Comparison of ENCODE assay signal across 29 cellular contexts in genomic region chr4:142728209-142728608, GRCh38.
"Had no signal": no experiment of that assay in that cellular context is flagged by ENCODE, and none has a peak within 500 bp of the region (broad histone marks: within the 10 kb centered on the region; RNA-seq: fewer than 3 reads in every experiment).

No MANE protein-coding gene starts in this region.

- DNase-seq: activated CD4-positive, alpha-beta T cell treated with anti-CD3 and anti-CD28 coated beads, Interleukin-2, amount 10 ng/mL, durations not matched to agents 24 days and 14 days; activated CD4-positive, alpha-beta T cell treated with anti-CD3 and anti-CD28 coated beads, Interleukin-2, amount 50 U/mL, for 48 hours; activated CD8-positive, alpha-beta T cell treated with anti-CD3 and anti-CD28 coated beads, Interleukin-2, amount 10 ng/mL, durations not matched to agents 7 days and 5 days; activated gamma-delta T cell; activated naive CD4-positive, alpha-beta T cell treated with Interleukin-2 at 50 U/mL for 16 hours; activated naive CD8-positive, alpha-beta T cell treated with anti-CD3 and anti-CD28 coated beads, Interleukin-2, amount 10 ng/mL, durations not matched to agents 7 days and 5 days; activated T-cell treated with anti-CD3 and anti-CD28 coated beads, Interleukin-2, amount 50 U/mL, for 24 hours; adrenal gland; body of pancreas; MG63; NCI-H1048; NCI-H1436 treated with DMSO at 0.1 percent for 48 hours; NCI-H1694 treated with DMSO at 0.1 percent for 48 hours; NCI-H2029; NCI-H510A; NCI-H526; NCI-H748 treated with DMSO at 0.1 percent for 48 hours; NK-92 treated with Interleukin-12 subunit alpha and Interleukin-12 subunit beta, amount 100 ng/mL, for 24 hours; PC-3; Peyer's patch; RPMI8226; SHP77 treated with DMSO at 0.1 percent for 48 hours; SK-N-SH had no signal

- H3K9me3 ChIP-seq: adrenal gland, body of pancreas, breast epithelium, MG63, Peyer's patch, SJSA1, SK-N-SH had no signal

- H3K27ac Mint-ChIP-seq: activated CD4-positive, alpha-beta T cell treated with anti-CD3 and anti-CD28 coated beads, Interleukin-2, amount 10 ng/mL, durations not matched to agents 24 days and 14 days; activated CD8-positive, alpha-beta T cell treated with anti-CD3 and anti-CD28 coated beads, Interleukin-2, amount 10 ng/mL, durations not matched to agents 7 days and 5 days; activated naive CD4-positive, alpha-beta T cell treated with anti-CD3 and anti-CD28 coated beads, Interleukin-2, amount 50 U/mL, for 24 hours; activated naive CD8-positive, alpha-beta T cell treated with anti-CD3 and anti-CD28 coated beads, Interleukin-2, amount 10 ng/mL, durations not matched to agents 7 days and 5 days; activated T-cell treated with anti-CD3 and anti-CD28 coated beads, Interleukin-2, amount 50 U/mL, for 24 hours; activated T-helper 2 cell treated with anti-CD3 and anti-CD28 coated beads, Interferon-gamma antibody, Interleukin-2, Interleukin-4, amounts not matched to agents 10 μg/mL and 5 μg/mL and 100 μg/mL, durations not matched to agents 14 hours and 24 hours and 36 hours; T-helper 1 cell treated with Interleukin-12 subunit alpha and Interleukin-12 subunit beta and Interleukin-4 antibody, amounts not matched to agents 30 μg/mL and 1 μg/mL, for 36 hours; T-helper 2 cell treated with Interferon-gamma antibody and Interleukin-4, amounts not matched to agents 5 μg/mL and 100 μg/mL, for 36 hours had no signal

- H3K9me3 Mint-ChIP-seq: activated CD4-positive, alpha-beta T cell treated with anti-CD3 and anti-CD28 coated beads, Interleukin-2, amount 10 ng/mL, durations not matched to agents 24 days and 14 days; activated naive CD4-positive, alpha-beta T cell treated with anti-CD3 and anti-CD28 coated beads, Interleukin-2, amount 50 U/mL, for 24 hours; activated T-cell treated with anti-CD3 and anti-CD28 coated beads, Interleukin-2, amount 50 U/mL, for 24 hours; activated T-helper 2 cell treated with anti-CD3 and anti-CD28 coated beads, Interferon-gamma antibody, Interleukin-2, Interleukin-4, amounts not matched to agents 10 μg/mL and 5 μg/mL and 100 μg/mL, durations not matched to agents 14 hours and 24 hours and 36 hours; T-helper 1 cell treated with Interleukin-12 subunit alpha and Interleukin-12 subunit beta and Interleukin-4 antibody, amounts not matched to agents 30 μg/mL and 1 μg/mL, for 36 hours; T-helper 2 cell treated with Interferon-gamma antibody and Interleukin-4, amounts not matched to agents 5 μg/mL and 100 μg/mL, for 36 hours had no signal

- H3K4me3 Mint-ChIP-seq: activated CD4-positive, alpha-beta T cell treated with anti-CD3 and anti-CD28 coated beads, Interleukin-2, amount 10 ng/mL, durations not matched to agents 24 days and 14 days; activated CD8-positive, alpha-beta T cell treated with anti-CD3 and anti-CD28 coated beads, Interleukin-2, amount 10 ng/mL, durations not matched to agents 7 days and 5 days; activated naive CD4-positive, alpha-beta T cell treated with anti-CD3 and anti-CD28 coated beads, Interleukin-2, amount 50 U/mL, for 24 hours; activated naive CD8-positive, alpha-beta T cell treated with anti-CD3 and anti-CD28 coated beads, Interleukin-2, amount 10 ng/mL, durations not matched to agents 7 days and 5 days; activated T-cell treated with anti-CD3 and anti-CD28 coated beads, Interleukin-2, amount 50 U/mL, for 24 hours; T-helper 1 cell treated with Interleukin-12 subunit alpha and Interleukin-12 subunit beta and Interleukin-4 antibody, amounts not matched to agents 30 μg/mL and 1 μg/mL, for 36 hours; T-helper 2 cell treated with Interferon-gamma antibody and Interleukin-4, amounts not matched to agents 5 μg/mL and 100 μg/mL, for 36 hours had no signal

- H3K4me3 ChIP-seq: adrenal gland, body of pancreas, breast epithelium, MG63, Peyer's patch, SJSA1 had no signal

- H3K36me3 Mint-ChIP-seq: activated naive CD4-positive, alpha-beta T cell treated with anti-CD3 and anti-CD28 coated beads, Interleukin-2, amount 50 U/mL, for 24 hours; activated naive CD8-positive, alpha-beta T cell treated with anti-CD3 and anti-CD28 coated beads, Interleukin-2, amount 10 ng/mL, durations not matched to agents 7 days and 5 days had no signal

- H3K27ac ChIP-seq: adrenal gland, body of pancreas, breast epithelium, Peyer's patch, SJSA1 had no signal

- H3K27me3 Mint-ChIP-seq: activated CD4-positive, alpha-beta T cell treated with anti-CD3 and anti-CD28 coated beads, Interleukin-2, amount 10 ng/mL, durations not matched to agents 24 days and 14 days; activated naive CD4-positive, alpha-beta T cell treated with anti-CD3 and anti-CD28 coated beads, Interleukin-2, amount 50 U/mL, for 24 hours; activated naive CD8-positive, alpha-beta T cell treated with anti-CD3 and anti-CD28 coated beads, Interleukin-2, amount 10 ng/mL, durations not matched to agents 7 days and 5 days; activated T-cell treated with anti-CD3 and anti-CD28 coated beads, Interleukin-2, amount 50 U/mL, for 24 hours had no signal

- H3K4me1 Mint-ChIP-seq: activated CD4-positive, alpha-beta T cell treated with anti-CD3 and anti-CD28 coated beads, Interleukin-2, amount 10 ng/mL, durations not matched to agents 24 days and 14 days had no signal

- H3K36me3 ChIP-seq: adrenal gland, breast epithelium, MG63, Peyer's patch, SJSA1 had no signal
